Comparison of ENCODE assay signal across 22 cellular contexts in genomic region chr14:98966021-98966420, GRCh38.
A peak's percentile ranks its signal among the peaks of the same experiment; 100 is the strongest.
DNase-seq lines count a peak whose midpoint lies in the region; ATAC-seq, FAIRE-seq and TF ChIP-seq lines count a peak whose summit lies in the region.
"Had no signal": no experiment of that assay in that cellular context is flagged by ENCODE, and none has a peak within 500 bp of the region (broad histone marks: within the 10 kb centered on the region; RNA-seq: fewer than 3 reads in every experiment).

No MANE protein-coding gene starts in this region.

- ATAC-seq in foreskin keratinocyte: peak; percentile 58
- ATAC-seq: CD8-positive, alpha-beta T cell had no signal

- no peaks in the 10 kb centered on the region for H3K79me2 ChIP-seq in mammary epithelial cell (ENCODE audit: insufficient read depth, low read length)
- no peaks in the 10 kb centered on the region for H3K79me2 ChIP-seq in keratinocyte (ENCODE audit: control insufficient read depth, insufficient read depth, low read length)

- H3K36me3 ChIP-seq in mammary epithelial cell (ENCODE audit: insufficient read depth, low read length) (no peaks in the 10 kb centered on the region), breast epithelium (no peaks in the 10 kb centered on the region), keratinocyte (ENCODE audit: control insufficient read depth in 2 of 2, extremely low read depth in 1 of 2, insufficient read depth in 2 of 2, low read length in 2 of 2) (no peaks in the 10 kb centered on the region)
- H3K36me3 ChIP-seq: BLaER1 treated with 17β-estradiol and CSF1 and Interleukin-3, amounts not matched to agents 10 nM and 100 nM had no signal

- dilution Hi-C loops in mammary epithelial cell (cut with HindIII; ENCODE audit: low sequenced_read_pairs) (no loop called here), keratinocyte (cut with MboI; ENCODE audit: extremely low pct_ligation_motif_present, low sequenced_read_pairs) (no loop called here)

- H3K4me3 ChIP-seq in mammary epithelial cell (replicated peaks in 1 of 3; ENCODE audit: insufficient read depth in 1 of 3, low read depth in 2 of 3, low read length in 3 of 3) (no peak overlapping the region), breast epithelium (no peak overlapping the region), keratinocyte (ENCODE audit: control insufficient read depth in 2 of 3, extremely low read depth in 1 of 3, insufficient read depth in 2 of 3, low read depth in 1 of 3, low read length in 3 of 3) (no peak overlapping the region)
- H3K4me3 ChIP-seq: BLaER1 treated with 17β-estradiol and CSF1 and Interleukin-3, amounts not matched to agents 10 nM and 100 nM had no signal

- WGBS in mammary epithelial cell (ENCODE audit: low coverage, missing lambda C conversion rate): 0% methylated on average over 3 of the region's 3 CpGs

- H3K27me3 ChIP-seq in mammary epithelial cell (ENCODE audit: insufficient read depth, low read length) (no peaks in the 10 kb centered on the region), breast epithelium (no peaks in the 10 kb centered on the region), foreskin keratinocyte (peaks cover 21% of the 10 kb centered on the region), keratinocyte (ENCODE audit: control insufficient read depth, extremely low read depth, insufficient read depth, low read length) (no peaks in the 10 kb centered on the region)
- H3K27me3 ChIP-seq: BLaER1 treated with 17β-estradiol and CSF1 and Interleukin-3, amounts not matched to agents 10 nM and 100 nM had no signal

- no TSS peak for BruUV-seq in mammary epithelial cell (replicated peaks; lab: Mats Ljungman, UMichigan)

- peak; percentile 39 for FAIRE-seq in keratinocyte (lab: Jason Lieb, UNC)
- FAIRE-seq: A204.1, D721Med, G401.6, GM12891, GM19239 had no signal

- H3K9ac ChIP-seq in mammary epithelial cell (ENCODE audit: insufficient read depth, low read length) (no peak overlapping the region), keratinocyte (ENCODE audit: control insufficient read depth, extremely low read depth, insufficient read depth, low read length) (no peak overlapping the region)
- H3K9ac ChIP-seq: BLaER1 treated with 17β-estradiol and CSF1 and Interleukin-3, amounts not matched to agents 10 nM and 100 nM had no signal

- in situ Hi-C loops in mammary epithelial cell (cut with MboI; ENCODE audit: low sequenced_read_pairs in 2 of 2): no loop called here

- no peak for TF ChIP-seq POLR2A in breast epithelium (IDR thresholded peaks at IDR 0.05)

- TF ChIP-seq CTCF in mammary epithelial cell (conservative IDR thresholded peaks at IDR 0.05 in 1 of 2, IDR thresholded peaks at IDR 0.05 in 1 of 2; ENCODE audit: extremely low read depth in 1 of 2, insufficient read depth in 1 of 2, low read depth in 1 of 2, low read length in 2 of 2): no peak
- TF ChIP-seq CTCF in breast epithelium (IDR thresholded peaks at IDR 0.05): no peak
- TF ChIP-seq CTCF in foreskin keratinocyte (conservative IDR thresholded peaks at IDR 0.05): no peak
- no peak for TF ChIP-seq CTCF in keratinocyte (optimal IDR thresholded peaks at IDR 0.05 in 1 of 3, IDR thresholded peaks at IDR 0.05 in 1 of 3, conservative IDR thresholded peaks at IDR 0.05 in 1 of 3; ENCODE audit: extremely low read depth in 1 of 3, insufficient read depth in 2 of 3, low read length in 3 of 3)

- H3K4me2 ChIP-seq in mammary epithelial cell (ENCODE audit: insufficient read depth, low read depth, low read length) (peak overlapping the region; percentile 29), keratinocyte (ENCODE audit: control insufficient read depth, extremely low read depth, insufficient read depth, low read depth, low read length) (peak overlapping the region; percentile 43)

- DNase-seq in mammary epithelial cell (peak; percentile 47), breast epithelium (ENCODE audit: low spot score in 2 of 2) (no peak), foreskin keratinocyte (peak in 1 of 2 donors; percentile 47), keratinocyte (ENCODE audit: low read depth, low spot score) (no peak), activated gamma-delta T cell treated with Interleukin-2 at 50 U/mL for 16 hours (no peak), 8988T (no peak), substantia nigra (lab: John Stamatoyannopoulos, UW) (no peak)
- DNase-seq: ACHN; Caco-2; Calu3; CD4-positive, alpha-beta T cell; DMS79 treated with DMSO at 0.1 percent for 48 hours; GF-D8 had no signal

- no peaks in the 10 kb centered on the region for H3K9me3 ChIP-seq in mammary epithelial cell (replicated peaks; ENCODE audit: insufficient read depth, low read length)
- H3K9me3 ChIP-seq in breast epithelium: no peaks in the 10 kb centered on the region
- no peaks in the 10 kb centered on the region for H3K9me3 ChIP-seq in keratinocyte (ENCODE audit: control insufficient read depth, low read depth, low read length)
- H3K9me3 ChIP-seq: BLaER1 treated with 17β-estradiol and CSF1 and Interleukin-3, amounts not matched to agents 10 nM and 100 nM; Caco-2 had no signal

- H2AFZ ChIP-seq in mammary epithelial cell (ENCODE audit: low read depth, low read length) (no peak overlapping the region), keratinocyte (ENCODE audit: control insufficient read depth, low read length) (no peak overlapping the region)

- no peak overlapping the region for H3K27ac ChIP-seq in mammary epithelial cell (ENCODE audit: insufficient read depth, low read depth, low read length)
- H3K27ac ChIP-seq in breast epithelium: no peak overlapping the region
- no peak overlapping the region for H3K27ac ChIP-seq in foreskin keratinocyte
- no peak overlapping the region for H3K27ac ChIP-seq in keratinocyte (ENCODE audit: control insufficient read depth, insufficient read depth, low read length)
- H3K27ac ChIP-seq in substantia nigra (ENCODE audit: low read depth, low read length, poor library complexity, severe bottlenecking): no peak overlapping the region
- H3K27ac ChIP-seq: 22Rv1; BLaER1 treated with 17β-estradiol and CSF1 and Interleukin-3, amounts not matched to agents 10 nM and 100 nM; C4-2B had no signal

- intact Hi-C loops in mammary epithelial cell (cut with micrococcal nuclease) (no loop called here), breast epithelium (cut with DNase I; ENCODE audit: low total_unique reads) (no loop called here)

- H3K9me1 ChIP-seq in keratinocyte (ENCODE audit: control insufficient read depth, extremely low read depth, insufficient read depth, low read length): no peaks in the 10 kb centered on the region

- peaks cover 26% of the 10 kb centered on the region for H3K4me1 ChIP-seq in mammary epithelial cell (ENCODE audit: insufficient read depth, low read length)
- no peaks in the 10 kb centered on the region for H3K4me1 ChIP-seq in breast epithelium
- H3K4me1 ChIP-seq in foreskin keratinocyte: peaks cover 3% of the 10 kb centered on the region
- peaks cover 15% of the 10 kb centered on the region for H3K4me1 ChIP-seq in keratinocyte (ENCODE audit: control insufficient read depth, extremely low read depth, insufficient read depth, low read length)
- H3K4me1 ChIP-seq: Caco-2 had no signal

- CTCF ChIA-PET in mammary epithelial cell (lab: Charles Lee; ENCODE audit: low non-redundant PET): no interaction called here

- H4K20me1 ChIP-seq in mammary epithelial cell (ENCODE audit: insufficient read depth, low read length): no peaks in the 10 kb centered on the region
- H4K20me1 ChIP-seq in keratinocyte (ENCODE audit: control insufficient read depth, extremely low read depth, insufficient read depth, low read length): no peaks in the 10 kb centered on the region
- H4K20me1 ChIP-seq: BLaER1 treated with 17β-estradiol and CSF1 and Interleukin-3, amounts not matched to agents 10 nM and 100 nM had no signal
